ENCODE assay signal across 25 cellular contexts in genomic region chr9:8876303-8876702, GRCh38.
"Had no signal": no experiment of that assay in that cellular context is flagged by ENCODE, and none has a peak within 500 bp of the region (broad histone marks: within the 10 kb centered on the region; RNA-seq: fewer than 3 reads in every experiment).

No MANE protein-coding gene starts in this region.

- DNase-seq: activated CD4-positive, alpha-beta memory T cell treated with anti-CD3 and anti-CD28 coated beads, Interleukin-2, amount 10 ng/mL, durations not matched to agents 7 days and 5 days; activated CD4-positive, alpha-beta T cell treated with anti-CD3 and anti-CD28 coated beads for 36 hours; activated CD4-positive, alpha-beta T cell treated with anti-CD3 and anti-CD28 coated beads, Interleukin-2, amount 50 U/mL, for 1 hour; activated CD4-positive, CD25-positive, alpha-beta regulatory T cell; activated CD8-positive, alpha-beta memory T cell treated with anti-CD3 and anti-CD28 coated beads, Interleukin-2, amount 50 U/mL, for 4 hours; activated gamma-delta T cell treated with Interleukin-2 at 50 U/mL for 16 hours; activated naive CD4-positive, alpha-beta T cell treated with anti-CD3 and anti-CD28 coated beads, Interleukin-2, amount 10 ng/mL, durations not matched to agents 7 days and 5 days; activated naive CD8-positive, alpha-beta T cell treated with anti-CD3 and anti-CD28 coated beads, Interleukin-2, amount 10 ng/mL, durations not matched to agents 7 days and 5 days; activated T-cell treated with anti-CD3 and anti-CD28 coated beads, Interleukin-2, amount 50 U/mL, for 72 hours; adrenal gland; aorta; central memory CD4-positive, alpha-beta T cell; Kasumi-1; KBM-7; NCI-H1105 treated with DMSO at 0.1 percent for 48 hours; NCI-H1436 treated with DMSO at 0.1 percent for 48 hours; NCI-H187; NCI-H2081; NCI-H510A treated with DMSO at 0.1 percent for 48 hours; PC-3; SHP77; SW 1271 had no signal

- H3K27ac ChIP-seq: adrenal gland, breast epithelium, SJSA1 had no signal

- H3K4me1 ChIP-seq: adrenal gland, breast epithelium, SJSA1 had no signal

- ATAC-seq: activated CD4-positive, alpha-beta T cell treated with anti-CD3 and anti-CD28 coated beads for 36 hours; activated T-cell treated with anti-CD3 and anti-CD28 coated beads, Interleukin-2, amount 50 U/mL, for 72 hours; PC-3; SK-N-SH treated with all-trans-retinoic acid at 6 μM for 48 hours had no signal

- H3K36me3 ChIP-seq: adrenal gland, breast epithelium, SJSA1 had no signal

- H3K27me3 ChIP-seq: adrenal gland, breast epithelium, SJSA1 had no signal

- H3K4me3 ChIP-seq: adrenal gland, breast epithelium, SJSA1 had no signal
